In the genomic region with DNA sequence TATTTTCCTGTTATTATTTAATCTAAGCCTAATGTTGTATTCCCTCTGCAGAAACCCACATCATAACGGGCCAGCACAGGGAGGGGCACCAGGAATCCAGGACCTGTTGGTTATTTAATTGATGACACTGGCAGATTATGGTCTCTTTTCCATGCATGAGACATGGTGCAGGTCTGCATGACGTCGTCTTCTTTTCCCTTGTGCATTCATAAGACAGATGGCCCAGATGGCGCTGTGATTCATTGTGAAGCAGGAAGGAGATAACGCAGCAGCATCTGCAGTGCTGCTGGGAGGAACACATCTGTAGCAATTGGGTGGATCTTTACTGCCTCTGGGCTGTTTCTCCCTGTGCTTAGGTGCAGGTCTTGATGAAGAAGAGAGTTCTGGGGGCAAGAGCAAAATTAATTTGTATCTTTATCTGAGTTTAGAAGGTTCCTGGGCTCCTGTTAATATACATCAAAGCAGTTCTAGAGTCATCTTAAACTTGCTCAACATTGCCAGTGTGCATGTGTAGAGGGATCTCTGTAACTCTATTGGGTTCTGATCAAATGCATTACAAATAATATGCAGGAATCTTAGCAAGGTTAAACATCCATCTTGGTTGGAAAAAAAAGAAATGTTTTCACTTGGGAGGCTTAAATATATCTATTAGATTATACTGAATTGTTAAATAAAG, we compare ENCODE assay signal across 8 cellular contexts.
DNase-seq lines count a peak whose midpoint lies in the region; ATAC-seq and TF ChIP-seq lines count a peak whose summit lies in the region.

No MANE protein-coding gene starts in this region.

- no peaks in the 10 kb centered on the region for H3K9me3 Mint-ChIP-seq in HFFc6

- ATAC-seq in RWPE2 (ENCODE audit: low read depth) = no peak
- no peak for ATAC-seq in GM21423 (IDR thresholded peaks at IDR 0.05; ENCODE audit: unreplicated experiment)
- ATAC-seq in GM18907 (IDR thresholded peaks at IDR 0.05; ENCODE audit: unreplicated experiment) = no peak

- no peak overlapping the region for H3K23ac ChIP-seq in mesendoderm (ENCODE audit: low read length)

- no peaks in the 10 kb centered on the region for H3K79me2 ChIP-seq in mesendoderm (ENCODE audit: control insufficient read depth, insufficient read depth, low read length)

- H3K4me1 Mint-ChIP-seq in HFFc6 (ENCODE audit: low read depth) = peaks cover 84% of the 10 kb centered on the region

- WGBS in mesendoderm (ENCODE audit: extremely low coverage, insufficient coverage, low lambda C conversion rate) = no CpG with 5 or more reads among the region's 5 CpGs

- H3K4me2 ChIP-seq in mesendoderm (ENCODE audit: low read length) = no peak overlapping the region

- no peak overlapping the region for H2BK120ac ChIP-seq in mesendoderm (ENCODE audit: low read depth, low read length)

- H4K5ac ChIP-seq in mesendoderm (ENCODE audit: low read length) = no peak overlapping the region

- H3K36me3 ChIP-seq in RWPE2 (ENCODE audit: low read depth) (no peaks in the 10 kb centered on the region), mesendoderm (ENCODE audit: control insufficient read depth, insufficient read depth, low read length) (no peaks in the 10 kb centered on the region)

- no peak overlapping the region for H3K18ac ChIP-seq in mesendoderm (ENCODE audit: low read length)

- H2AK5ac ChIP-seq in mesendoderm (ENCODE audit: low read length) = no peak overlapping the region

- TF ChIP-seq CTCF in HFFc6 (IDR thresholded peaks at IDR 0.05) (peak; percentile 67), RWPE2 (IDR thresholded peaks at IDR 0.05; ENCODE audit: poor library complexity, severe bottlenecking) (no peak)

- H3K4me3 Mint-ChIP-seq in HFFc6 = peak overlapping the region; percentile 23

- H3K9me3 ChIP-seq in RWPE2 (ENCODE audit: severe bottlenecking) = no peaks in the 10 kb centered on the region

- H3K9ac ChIP-seq in mesendoderm (ENCODE audit: low read length) = no peak overlapping the region

- H3K27ac ChIP-seq in RWPE2 (ENCODE audit: poor library complexity, severe bottlenecking) = peak overlapping the region; percentile 98
- no peak overlapping the region for H3K27ac ChIP-seq in mesendoderm (ENCODE audit: low read depth, low read length)

- DNase-seq in GM03348 (ENCODE audit: low spot score) = peak; percentile 40
- peak; percentile 86 for DNase-seq in HFFc6
- no peak for DNase-seq in RWPE2 (ENCODE audit: low spot score)
- DNase-seq in mesendoderm = peak; percentile 41
- no peak for DNase-seq in germinal center (ENCODE audit: low spot score)
- no peak for DNase-seq in iPS-NIHi11 (ENCODE audit: low spot score)

- H3K36me3 Mint-ChIP-seq in HFFc6 (ENCODE audit: low read depth) = no peaks in the 10 kb centered on the region

- H3K27ac Mint-ChIP-seq in HFFc6 = peak overlapping the region; percentile 88

- peaks cover 73% of the 10 kb centered on the region for H3K4me1 ChIP-seq in RWPE2 (ENCODE audit: insufficient read depth, poor library complexity, severe bottlenecking)
- H3K4me1 ChIP-seq in mesendoderm (ENCODE audit: control insufficient read depth, low read depth, low read length) = no peaks in the 10 kb centered on the region

- H3K27me3 ChIP-seq in RWPE2 (ENCODE audit: insufficient read depth, poor library complexity, severe bottlenecking) (no peaks in the 10 kb centered on the region), mesendoderm (ENCODE audit: insufficient read depth, low read length, poor library complexity) (no peaks in the 10 kb centered on the region)

- no peak overlapping the region for H3K4ac ChIP-seq in mesendoderm (ENCODE audit: low read depth, low read length)

- H2BK5ac ChIP-seq in mesendoderm (ENCODE audit: low read length) = no peak overlapping the region

- H3K79me1 ChIP-seq in mesendoderm (ENCODE audit: low read length) = no peaks in the 10 kb centered on the region

- no peak overlapping the region for H2BK15ac ChIP-seq in mesendoderm (replicated peaks; ENCODE audit: low read depth)

- H3K27me3 Mint-ChIP-seq in HFFc6 (ENCODE audit: insufficient read depth) = no peaks in the 10 kb centered on the region

- no peak overlapping the region for H3K4me3 ChIP-seq in RWPE2 (ENCODE audit: severe bottlenecking)
- H3K4me3 ChIP-seq in mesendoderm (ENCODE audit: low read length) = no peak overlapping the region

- H4K8ac ChIP-seq in mesendoderm (ENCODE audit: low read depth, low read length) = no peak overlapping the region

- H3K56ac ChIP-seq in mesendoderm (ENCODE audit: low read length) = no peak overlapping the region

Comparison
In these comparisons a context has a peak if more than half of its experiments do, and no peak if none do; other contexts are left out.
1. DNase-seq: peak in GM03348 (single experiment), HFFc6 (single experiment) and mesendoderm (single experiment); none in RWPE2 (single experiment), germinal center (single experiment) and iPS-NIHi11 (single experiment).